ENCODE assay signal across 8 cellular contexts in the genomic region with DNA sequence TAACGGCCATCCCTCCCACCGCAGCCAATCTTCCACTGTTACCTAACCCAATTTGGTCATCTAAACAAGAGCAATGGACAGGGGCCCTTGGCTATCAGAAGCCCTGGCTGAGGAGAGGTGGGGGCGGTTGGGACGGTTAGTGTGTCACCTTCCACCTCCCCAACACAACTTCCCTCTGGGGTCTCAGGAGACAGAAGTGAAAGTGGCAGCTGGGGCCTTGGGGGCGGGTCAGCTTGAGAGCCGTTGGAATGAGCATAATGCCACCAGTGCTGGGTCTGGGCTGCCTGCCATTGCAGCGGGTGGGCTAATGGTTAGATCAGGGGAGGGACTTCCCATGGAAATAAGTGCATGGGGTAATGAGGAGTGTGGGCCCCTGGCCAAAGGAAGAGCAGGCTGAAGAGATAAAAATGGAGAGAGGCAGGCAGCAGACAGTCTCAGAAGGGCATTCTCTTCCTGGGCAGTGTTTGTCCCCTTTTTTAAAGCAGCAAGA. TPM values are rescaled to one million over a fixed set of nuclear protein-coding genes. Genes with fewer than 3 reads are reported as not detected.
DNase-seq lines count a peak whose midpoint lies in the region; ATAC-seq and TF ChIP-seq lines count a peak whose summit lies in the region.

No MANE protein-coding gene starts in this region.

- H3K9me2 ChIP-seq in hepatocyte (replicated peaks; ENCODE audit: insufficient read depth): no peaks in the 10 kb centered on the region

- intact Hi-C loops in activated CD4-positive, alpha-beta T cell treated with anti-CD3 and anti-CD28 coated beads, Interleukin-2, amount 10 ng/mL, durations not matched to agents 24 days and 14 days (cut with micrococcal nuclease): no loop called here
- intact Hi-C loops in right cardiac atrium (cut with DNase I): no loop called here

- H3K9me3 ChIP-seq in right cardiac atrium (ENCODE audit: control insufficient read depth, low read length) (no peaks in the 10 kb centered on the region), hepatocyte (ENCODE audit: low read depth) (no peaks in the 10 kb centered on the region)

- CTCF ChIA-PET in T-cell (lab: Charles Lee): interaction anchor here in 1 of 2 donors (0.5 to 1.6 kb wide), 4 partner anchors 8 to 1401 kb away, joined by 3 to 6 read pairs (median 4); partner anchors contain the start of gene MEF2D

- no peaks in the 10 kb centered on the region for H3K27me3 ChIP-seq in right cardiac atrium (ENCODE audit: control insufficient read depth, insufficient read depth)
- no peaks in the 10 kb centered on the region for H3K27me3 ChIP-seq in hepatocyte

- TF ChIP-seq CTCF in hepatocyte (IDR thresholded peaks at IDR 0.05; ENCODE audit: poor library complexity): no peak

- H3K4me3 ChIP-seq in right cardiac atrium (ENCODE audit: low read length): no peak overlapping the region
- H3K4me3 ChIP-seq in hepatocyte: no peak overlapping the region

- ATAC-seq in T-cell (replicated peaks in 1 of 4) (no peak), right cardiac atrium (no peak), HG03025 (IDR thresholded peaks at IDR 0.05; ENCODE audit: low FRiP score, unreplicated experiment) (no peak), HG02763 (IDR thresholded peaks at IDR 0.05; ENCODE audit: unreplicated experiment) (no peak)

- POLR2A ChIA-PET in T-cell (lab: Charles Lee): no interaction called here

- H3K36me3 Mint-ChIP-seq in activated CD4-positive, alpha-beta T cell treated with anti-CD3 and anti-CD28 coated beads, Interleukin-2, amount 10 ng/mL, durations not matched to agents 24 days and 14 days (ENCODE audit: low read depth): peaks cover 39% of the 10 kb centered on the region
- peaks cover 21% of the 10 kb centered on the region for H3K36me3 Mint-ChIP-seq in T-cell

- H3K36me3 ChIP-seq in hepatocyte (replicated peaks; ENCODE audit: insufficient read depth, low read depth): no peaks in the 10 kb centered on the region

- peak overlapping the region; percentile 48 for H3K27ac Mint-ChIP-seq in activated CD4-positive, alpha-beta T cell treated with anti-CD3 and anti-CD28 coated beads, Interleukin-2, amount 10 ng/mL, durations not matched to agents 24 days and 14 days
- H3K27ac Mint-ChIP-seq in T-cell: peak overlapping the region; percentile 92

- H3K4me3 Mint-ChIP-seq in activated CD4-positive, alpha-beta T cell treated with anti-CD3 and anti-CD28 coated beads, Interleukin-2, amount 10 ng/mL, durations not matched to agents 24 days and 14 days: no peak overlapping the region
- peak overlapping the region; percentile 10 to 82 (median 58) for H3K4me3 Mint-ChIP-seq in T-cell

- 18% methylated on average over 7 of the region's 7 CpGs for WGBS in right cardiac atrium
- 80% methylated on average over 7 of the region's 7 CpGs for WGBS in hepatocyte (ENCODE audit: low lambda C conversion rate, missing lambda C conversion rate)

- H3K27ac ChIP-seq in right cardiac atrium (ENCODE audit: low read length): peak overlapping the region; percentile 96
- H3K27ac ChIP-seq in temporal lobe (ENCODE audit: low read depth, low read length): peak overlapping the region; percentile 92
- H3K27ac ChIP-seq in hepatocyte: no peak overlapping the region

- no peak overlapping the region for H2AFZ ChIP-seq in hepatocyte

- H3K4me1 ChIP-seq in right cardiac atrium (ENCODE audit: control insufficient read depth, insufficient read depth, low read length) (peaks cover 85% of the 10 kb centered on the region), hepatocyte (ENCODE audit: insufficient read depth) (peaks cover 56% of the 10 kb centered on the region)

- no peaks in the 10 kb centered on the region for H3K9me3 Mint-ChIP-seq in activated CD4-positive, alpha-beta T cell treated with anti-CD3 and anti-CD28 coated beads, Interleukin-2, amount 10 ng/mL, durations not matched to agents 24 days and 14 days
- H3K9me3 Mint-ChIP-seq in T-cell: no peaks in the 10 kb centered on the region

- no peak for DNase-seq in activated CD4-positive, alpha-beta T cell treated with anti-CD3 and anti-CD28 coated beads, Interleukin-2, amount 10 ng/mL, durations not matched to agents 24 days and 14 days
- no peak for DNase-seq in activated CD4-positive, alpha-beta T cell treated with anti-CD3 and anti-CD28 coated beads, Interleukin-2, amount 50 U/mL, for 1 hour
- DNase-seq in T-cell (peak in 1 of 34 experiments; percentile 50), right cardiac atrium (peak; percentile 50 to 82 (median 77)), hepatocyte (ENCODE audit: low spot score) (no peak)

- peaks cover 82% of the 10 kb centered on the region for H3K4me1 Mint-ChIP-seq in activated CD4-positive, alpha-beta T cell treated with anti-CD3 and anti-CD28 coated beads, Interleukin-2, amount 10 ng/mL, durations not matched to agents 24 days and 14 days
- H3K4me1 Mint-ChIP-seq in T-cell: peaks cover 100% of the 10 kb centered on the region in 3 donors

- H3K4me2 ChIP-seq in hepatocyte: no peak overlapping the region

- H3K27me3 Mint-ChIP-seq in activated CD4-positive, alpha-beta T cell treated with anti-CD3 and anti-CD28 coated beads, Interleukin-2, amount 10 ng/mL, durations not matched to agents 24 days and 14 days: no peaks in the 10 kb centered on the region
- H3K27me3 Mint-ChIP-seq in T-cell: no peaks in the 10 kb centered on the region

- H4K20me1 ChIP-seq in hepatocyte (ENCODE audit: insufficient read depth, poor library complexity, severe bottlenecking): peaks cover 100% of the 10 kb centered on the region

- H3K79me2 ChIP-seq in hepatocyte: peaks cover 100% of the 10 kb centered on the region

RNA-seq across cellular contexts. Expression of gene MEF2D, which starts 7.9 kb away (rescaled TPM):
- 29.7 and 29.8 TPM in 2 replicates for total RNA-seq in activated CD4-positive, alpha-beta T cell treated with anti-CD3 and anti-CD28 coated beads, Interleukin-2, amount 10 ng/mL, durations not matched to agents 24 days and 14 days
- 100 to 1,000 TPM in 2 of 5 donors, 10 to 100 TPM in 3; 60.7 to 133 (median 79.3) TPM for total RNA-seq in T-cell
- total RNA-seq in right cardiac atrium: 10 to 100 TPM; 81.5 to 99.2 (median 89.6) TPM
- polyA plus RNA-seq in right cardiac atrium: 53.0 TPM
- total RNA-seq in temporal lobe: 6.9 TPM
- total RNA-seq in hepatocyte: 9.6 and 20.1 TPM in 2 replicates
- 25.1 and 30.8 TPM in 2 replicates for polyA plus RNA-seq in hepatocyte

Comparison
In these comparisons a context has a peak if more than half of its experiments do, and no peak if none do; other contexts are left out.
1. DNase-seq: peak in right cardiac atrium (3 of 3); none in activated CD4-positive, alpha-beta T cell treated with anti-CD3 and anti-CD28 coated beads, Interleukin-2, amount 10 ng/mL, durations not matched to agents 24 days and 14 days (single experiment), activated CD4-positive, alpha-beta T cell treated with anti-CD3 and anti-CD28 coated beads, Interleukin-2, amount 50 U/mL, for 1 hour (single experiment) and hepatocyte (single experiment).